20 cellular contexts compared by ENCODE assay signal in genomic region chr17:48567646-48568354, GRCh38. TPM values are rescaled to one million over a fixed set of nuclear protein-coding genes. Genes with fewer than 3 reads are reported as not detected.
A peak's percentile ranks its signal among the peaks of the same experiment; 100 is the strongest.
DNase-seq lines count a peak whose midpoint lies in the region; ATAC-seq and TF ChIP-seq lines count a peak whose summit lies in the region.
"Had no signal": no experiment of that assay in that cellular context is flagged by ENCODE, and none has a peak within 500 bp of the region (broad histone marks: within the 10 kb centered on the region; RNA-seq: fewer than 3 reads in every experiment).

No MANE protein-coding gene starts in this region.

- H3K27me3 ChIP-seq in left lung: peaks cover 48 to 100% of the 10 kb centered on the region in 2 donors
- H3K27me3 ChIP-seq in subcutaneous abdominal adipose tissue (ENCODE audit: control insufficient read depth in 5 of 5, insufficient read depth in 4 of 5, low read length in 5 of 5): no peaks in the 10 kb centered on the region
- H3K27me3 ChIP-seq: Peyer's patch had no signal

- ATAC-seq in left lung: no peak
- no peak for ATAC-seq in HG03469 (IDR thresholded peaks at IDR 0.05; ENCODE audit: unreplicated experiment)

- no peaks in the 10 kb centered on the region for H3K36me3 ChIP-seq in left lung
- H3K36me3 ChIP-seq in subcutaneous abdominal adipose tissue (ENCODE audit: control insufficient read depth in 5 of 5, insufficient read depth in 5 of 5, low read length in 5 of 5): peaks cover 0 to 3% (median 0%) of the 10 kb centered on the region in 5 donors

- no peak overlapping the region for H3K27ac Mint-ChIP-seq in activated CD4-positive, alpha-beta T cell treated with anti-CD3 and anti-CD28 coated beads, Interleukin-2, amount 10 ng/mL, durations not matched to agents 24 days and 14 days
- H3K27ac Mint-ChIP-seq in brain: no peak overlapping the region

- intact Hi-C loops in activated CD4-positive, alpha-beta T cell treated with anti-CD3 and anti-CD28 coated beads, Interleukin-2, amount 10 ng/mL, durations not matched to agents 24 days and 14 days (cut with micrococcal nuclease): no loop called here
- intact Hi-C loops in left lung (cut with DNase I): no loop called here
- intact Hi-C loops in posterior vena cava (cut with DNase I): no loop called here

- H3K27me3 Mint-ChIP-seq in activated CD4-positive, alpha-beta T cell treated with anti-CD3 and anti-CD28 coated beads, Interleukin-2, amount 10 ng/mL, durations not matched to agents 24 days and 14 days: peaks cover 25% of the 10 kb centered on the region
- peaks cover 12% of the 10 kb centered on the region for H3K27me3 Mint-ChIP-seq in brain

- H3K4me3 ChIP-seq in left lung (no peak overlapping the region), subcutaneous abdominal adipose tissue (ENCODE audit: low read depth in 1 of 5, low read length in 5 of 5) (peak overlapping the region in 4 of 5 donors; percentile 4 to 48 (median 44))

- H3K9ac ChIP-seq in subcutaneous abdominal adipose tissue (ENCODE audit: low read length in 5 of 5): peak overlapping the region in 1 of 5 donors; percentile 13
- H3K9ac ChIP-seq: KMS-11 had no signal

- DNase-seq in activated CD4-positive, alpha-beta T cell treated with anti-CD3 and anti-CD28 coated beads, Interleukin-2, amount 10 ng/mL, durations not matched to agents 24 days and 14 days: no peak
- DNase-seq in activated CD4-positive, alpha-beta T cell treated with anti-CD3 and anti-CD28 coated beads for 1 hour: no peak
- DNase-seq in left lung: no peak
- no peak for DNase-seq in OCI-M1 (lab: John Stamatoyannopoulos, UW)
- DNase-seq in posterior vena cava (ENCODE audit: low spot score): no peak
- DNase-seq: activated CD4-positive, alpha-beta T cell treated with anti-CD3 and anti-CD28 coated beads for 4 hours; activated effector memory CD4-positive, alpha-beta T cell treated with anti-CD3 and anti-CD28 coated beads, Interleukin-2, amount 50 U/mL, for 16 hours; islet precursor cell; NCI-H1092; NCI-H2107; small intestine; T1000 had no signal

- H3K27ac ChIP-seq in left lung (peak overlapping the region; percentile 3 to 95), subcutaneous abdominal adipose tissue (ENCODE audit: low read depth, low read length) (peak overlapping the region; percentile 75)
- H3K27ac ChIP-seq: 22Rv1, KMS-11, SK-N-MC had no signal

- peaks cover 15% of the 10 kb centered on the region for H3K36me3 Mint-ChIP-seq in activated CD4-positive, alpha-beta T cell treated with anti-CD3 and anti-CD28 coated beads, Interleukin-2, amount 10 ng/mL, durations not matched to agents 24 days and 14 days (ENCODE audit: low read depth)
- H3K36me3 Mint-ChIP-seq in brain: no peaks in the 10 kb centered on the region

- no peak for TF ChIP-seq CTCF in brain (conservative IDR thresholded peaks at IDR 0.05)
- no peak for TF ChIP-seq CTCF in left lung (IDR thresholded peaks at IDR 0.05)

- H3K4me3 Mint-ChIP-seq in activated CD4-positive, alpha-beta T cell treated with anti-CD3 and anti-CD28 coated beads, Interleukin-2, amount 10 ng/mL, durations not matched to agents 24 days and 14 days: peak overlapping the region; percentile 49
- H3K4me3 Mint-ChIP-seq in brain: peak overlapping the region in 3 of 5 experiments; percentile 69 to 81 (median 79)

- H3K9me3 ChIP-seq in left lung: no peaks in the 10 kb centered on the region
- no peaks in the 10 kb centered on the region for H3K9me3 ChIP-seq in subcutaneous abdominal adipose tissue (ENCODE audit: control insufficient read depth in 5 of 5, low read length in 5 of 5)
- H3K9me3 ChIP-seq: Peyer's patch had no signal

- peaks cover 9% of the 10 kb centered on the region for H3K4me1 Mint-ChIP-seq in activated CD4-positive, alpha-beta T cell treated with anti-CD3 and anti-CD28 coated beads, Interleukin-2, amount 10 ng/mL, durations not matched to agents 24 days and 14 days
- H3K4me1 Mint-ChIP-seq in brain: no peaks in the 10 kb centered on the region

- H3K9me3 Mint-ChIP-seq in activated CD4-positive, alpha-beta T cell treated with anti-CD3 and anti-CD28 coated beads, Interleukin-2, amount 10 ng/mL, durations not matched to agents 24 days and 14 days: no peaks in the 10 kb centered on the region
- peaks cover 0 to 2% (median 0%) of the 10 kb centered on the region in 5 experiments for H3K9me3 Mint-ChIP-seq in brain

- H3K4me1 ChIP-seq in left lung (peaks cover 3 to 19% of the 10 kb centered on the region in 2 donors), subcutaneous abdominal adipose tissue (ENCODE audit: control insufficient read depth in 5 of 5, insufficient read depth in 5 of 5, low read length in 5 of 5) (peaks cover 16 to 95% (median 88%) of the 10 kb centered on the region in 5 donors)

RNA-seq across cellular contexts. Expression of gene HOXB4, which starts 10.3 kb away (rescaled TPM):
- 3.1 and 3.6 TPM in 2 replicates for total RNA-seq in activated CD4-positive, alpha-beta T cell treated with anti-CD3 and anti-CD28 coated beads, Interleukin-2, amount 10 ng/mL, durations not matched to agents 24 days and 14 days
- polyA plus RNA-seq in brain (ENCODE audit: insufficient read depth, low read depth, low replicate concordance): 30.3 TPM
- total RNA-seq in left lung (1 to 10 TPM; 4.5 to 4.8 TPM), posterior vena cava (1 to 10 TPM; 5.0 to 6.9 TPM)

RNA-seq across cellular contexts. Expression of gene HOXB3, which starts 22.2 kb away (rescaled TPM):
- total RNA-seq in activated CD4-positive, alpha-beta T cell treated with anti-CD3 and anti-CD28 coated beads, Interleukin-2, amount 10 ng/mL, durations not matched to agents 24 days and 14 days: 3.6 and 3.7 TPM in 2 replicates
- polyA plus RNA-seq in brain (ENCODE audit: insufficient read depth, low read depth, low replicate concordance): 41.6 TPM
- total RNA-seq in left lung: 10 to 100 TPM; 10.4 to 15.0 TPM
- 10 to 100 TPM; 16.0 to 23.6 TPM for total RNA-seq in posterior vena cava

RNA-seq across cellular contexts. Expression of gene HOXB2, which starts 22.9 kb away (rescaled TPM):
- total RNA-seq in activated CD4-positive, alpha-beta T cell treated with anti-CD3 and anti-CD28 coated beads, Interleukin-2, amount 10 ng/mL, durations not matched to agents 24 days and 14 days: 26.0 and 28.1 TPM in 2 replicates
- polyA plus RNA-seq in brain (ENCODE audit: insufficient read depth, low read depth, low replicate concordance): 168 TPM
- total RNA-seq in left lung: 10 to 100 TPM in 1 of 2 donors, 1 to 10 TPM in 1; 9.7 to 11.8 TPM
- total RNA-seq in posterior vena cava: 10 to 100 TPM; 18.9 to 22.3 TPM

RNA-seq across cellular contexts. Expression of gene HOXB5, which starts 25.8 kb away (rescaled TPM):
- not detected in 2 replicates for total RNA-seq in activated CD4-positive, alpha-beta T cell treated with anti-CD3 and anti-CD28 coated beads, Interleukin-2, amount 10 ng/mL, durations not matched to agents 24 days and 14 days
- 234 TPM for polyA plus RNA-seq in brain (ENCODE audit: insufficient read depth, low read depth, low replicate concordance)
- total RNA-seq in left lung (1 to 10 TPM; 3.3 to 4.2 TPM), posterior vena cava (1 to 10 TPM; 1.1 to 2.8 TPM)
- total RNA-seq: osteoblast had no signal

RNA-seq across cellular contexts. Expression of gene HOXB6, which starts 37.0 kb away (rescaled TPM):
- total RNA-seq in activated CD4-positive, alpha-beta T cell treated with anti-CD3 and anti-CD28 coated beads, Interleukin-2, amount 10 ng/mL, durations not matched to agents 24 days and 14 days: 0.33 and 0.36 TPM in 2 replicates
- polyA plus RNA-seq in brain (ENCODE audit: insufficient read depth, low read depth, low replicate concordance): 31.9 TPM
- 1 to 10 TPM; 5.1 to 6.7 TPM for total RNA-seq in left lung
- total RNA-seq in posterior vena cava: 1 to 10 TPM; 3.9 to 6.7 TPM

Comparison
In these comparisons a context has a peak if more than half of its experiments do, and no peak if none do; other contexts are left out.
1. H3K4me3 ChIP-seq: peak in subcutaneous abdominal adipose tissue (4 of 5); none in left lung (0 of 2).